ENCODE assay signal across 8 cellular contexts in the genomic region with DNA sequence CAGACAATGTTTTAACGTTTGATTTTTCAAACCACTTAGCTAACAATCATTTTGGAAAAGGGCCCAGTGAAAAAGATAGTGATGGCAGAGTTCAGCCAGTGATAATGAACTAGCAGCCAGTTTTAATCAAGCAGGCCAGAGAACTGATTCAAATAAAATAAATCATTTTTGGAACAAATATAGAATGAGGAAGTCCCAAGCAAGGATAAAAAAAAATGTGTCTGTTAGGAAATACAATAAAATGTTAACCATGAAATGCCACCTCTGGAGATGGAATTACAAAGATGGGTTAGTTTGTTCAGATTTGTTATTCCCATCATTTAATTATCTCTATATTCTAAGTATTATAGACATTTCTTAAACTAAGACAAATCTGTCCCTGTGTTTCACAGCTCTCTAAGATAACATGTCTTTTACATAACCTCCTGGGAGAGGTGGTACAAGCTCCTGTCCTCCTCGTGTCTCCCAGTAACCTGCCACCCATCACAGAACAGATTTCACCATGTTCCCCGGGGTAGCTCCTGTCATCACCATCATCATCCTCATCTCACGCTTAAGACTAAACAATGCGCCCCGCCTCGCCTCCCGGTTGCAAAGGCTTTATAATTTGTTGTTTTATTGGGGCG. TPM values are rescaled to one million over a fixed set of nuclear protein-coding genes. Genes with fewer than 3 reads are reported as not detected.
DNase-seq lines count a peak whose midpoint lies in the region; ATAC-seq and TF ChIP-seq lines count a peak whose summit lies in the region.

No MANE protein-coding gene starts in this region.

- peak overlapping the region; percentile 62 for H4K8ac ChIP-seq in trophoblast cell (ENCODE audit: low read depth, low read length)

- peak overlapping the region; percentile 26 for H4K91ac ChIP-seq in trophoblast cell (ENCODE audit: low read depth, low read length)

- H3K23ac ChIP-seq in trophoblast cell (ENCODE audit: low read length): no peak overlapping the region

- H3K27me3 Mint-ChIP-seq in Caco-2 (ENCODE audit: insufficient read depth, unreplicated experiment): peaks cover 2% of the 10 kb centered on the region
- peaks cover 2% of the 10 kb centered on the region for H3K27me3 Mint-ChIP-seq in T-helper 2 cell treated with Interferon-gamma antibody and Interleukin-4, amounts not matched to agents 5 μg/mL and 100 μg/mL, for 36 hours (ENCODE audit: low read depth)

- no peak overlapping the region for H2BK12ac ChIP-seq in trophoblast cell (ENCODE audit: low read length)

- H3K9me3 Mint-ChIP-seq in Caco-2 (ENCODE audit: unreplicated experiment): no peaks in the 10 kb centered on the region
- no peaks in the 10 kb centered on the region for H3K9me3 Mint-ChIP-seq in T-helper 2 cell treated with Interferon-gamma antibody and Interleukin-4, amounts not matched to agents 5 μg/mL and 100 μg/mL, for 36 hours

- H3K4me3 Mint-ChIP-seq in Caco-2 (ENCODE audit: unreplicated experiment): peak overlapping the region; percentile 88
- H3K4me3 Mint-ChIP-seq in T-helper 2 cell treated with Interferon-gamma antibody and Interleukin-4, amounts not matched to agents 5 μg/mL and 100 μg/mL, for 36 hours: peak overlapping the region; percentile 91

- peaks cover 6% of the 10 kb centered on the region for H3K4me1 Mint-ChIP-seq in Caco-2 (ENCODE audit: low read depth, unreplicated experiment)
- peaks cover 43% of the 10 kb centered on the region for H3K4me1 Mint-ChIP-seq in T-helper 2 cell treated with Interferon-gamma antibody and Interleukin-4, amounts not matched to agents 5 μg/mL and 100 μg/mL, for 36 hours (ENCODE audit: low read depth)

- no peak overlapping the region for H4K12ac ChIP-seq in trophoblast cell (ENCODE audit: low read depth, low read length)

- H3K18ac ChIP-seq in trophoblast cell (ENCODE audit: low read length): peak overlapping the region; percentile 85

- peak overlapping the region; percentile 84 for H3K14ac ChIP-seq in trophoblast cell (ENCODE audit: low read length)

- no peak for DNase-seq in Caco-2
- DNase-seq in HFF-Myc (ENCODE audit: extremely low read depth, low read depth): no peak
- DNase-seq in T-helper 2 cell treated with Interferon-gamma antibody and Interleukin-4, amounts not matched to agents 5 μg/mL and 100 μg/mL, for 36 hours (ENCODE audit: low spot score): no peak
- peak; percentile 5 for DNase-seq in fibroblast of peridontal ligament (ENCODE audit: extremely low read depth)
- DNase-seq in trophoblast cell: peak in 1 of 2 donors; percentile 41
- DNase-seq in activated effector memory CD4-positive, alpha-beta T cell treated with anti-CD3 and anti-CD28 coated beads, Interleukin-2, amount 50 U/mL, for 16 hours: no peak
- DNase-seq in NCI-H1694 (lab: John Stamatoyannopoulos, UW): no peak

- TF ChIP-seq CTCF in Caco-2 (IDR thresholded peaks at IDR 0.05; ENCODE audit: insufficient read depth in 1 of 2, low read depth in 1 of 2, low read length in 1 of 2, severe bottlenecking in 1 of 2, unreplicated experiment in 1 of 2): no peak
- TF ChIP-seq CTCF in HFF-Myc (IDR thresholded peaks at IDR 0.05; ENCODE audit: low read depth, low read length, missing control alignments): no peak

- no peak for ATAC-seq in GM19463 (IDR thresholded peaks at IDR 0.05; ENCODE audit: unreplicated experiment)

- BruUV-seq in Caco-2 (replicated peaks; lab: Mats Ljungman, UMichigan): TSS peak; percentile 51

- H3K79me1 ChIP-seq in trophoblast cell (ENCODE audit: low read length): peaks cover 15% of the 10 kb centered on the region

- intact Hi-C loops in Caco-2 (cut with micrococcal nuclease; ENCODE audit: unreplicated experiment): loop anchor here (1.0 kb wide), 1 partner anchor 59 kb away; no protein-coding TSS in a partner anchor

- no peaks in the 10 kb centered on the region for H3K9me3 ChIP-seq in Caco-2
- no peaks in the 10 kb centered on the region for H3K9me3 ChIP-seq in trophoblast cell (ENCODE audit: insufficient read depth, low read depth, low read length)

- H3K9ac ChIP-seq in trophoblast cell (ENCODE audit: low read length): peak overlapping the region; percentile 44

- CTCF ChIA-PET in Caco-2 (lab: Charles Lee): interaction anchor here (1.2 kb wide), 1 partner anchor 81 kb away, joined by 5 read pairs; no protein-coding TSS in a partner anchor

- H3K27ac ChIP-seq in trophoblast cell (ENCODE audit: low read depth, low read length): peak overlapping the region; percentile 71

- H2BK5ac ChIP-seq in trophoblast cell (ENCODE audit: low read depth, low read length, poor library complexity): peak overlapping the region; percentile 83

- POLR2A ChIA-PET in Caco-2 (lab: Charles Lee): no interaction called here

- H3K4me3 ChIP-seq in Caco-2 (ENCODE audit: low read depth, low read length) (peak overlapping the region; percentile 80), HFF-Myc (replicated peaks; ENCODE audit: low read depth, low read length) (peak overlapping the region; percentile 67), trophoblast cell (ENCODE audit: low read depth, low read length) (peak overlapping the region; percentile 92)

- peak overlapping the region; percentile 79 for H2AFZ ChIP-seq in trophoblast cell (ENCODE audit: insufficient read depth, low read length, poor library complexity)

- H3K79me2 ChIP-seq in trophoblast cell (ENCODE audit: control insufficient read depth, insufficient read depth, low read length, poor library complexity): peaks cover 20% of the 10 kb centered on the region

- peak overlapping the region; percentile 98 for H3K4ac ChIP-seq in trophoblast cell (ENCODE audit: low read depth, low read length)

- peak overlapping the region; percentile 85 for H3K4me2 ChIP-seq in trophoblast cell (ENCODE audit: low read length)

- H3K4me1 ChIP-seq in Caco-2: peaks cover 8% of the 10 kb centered on the region; the same call in 1 of the 2 replicates
- peaks cover 4 to 8% of the 10 kb centered on the region in 2 experiments for H3K4me1 ChIP-seq in trophoblast cell (ENCODE audit: control insufficient read depth in 1 of 2, insufficient read depth in 2 of 2, low read length in 2 of 2)

- no peak overlapping the region for H2AK5ac ChIP-seq in trophoblast cell (ENCODE audit: low read length)

- peak overlapping the region; percentile 92 for H3K27ac Mint-ChIP-seq in Caco-2 (ENCODE audit: unreplicated experiment)
- H3K27ac Mint-ChIP-seq in T-helper 2 cell treated with Interferon-gamma antibody and Interleukin-4, amounts not matched to agents 5 μg/mL and 100 μg/mL, for 36 hours: peak overlapping the region; percentile 90

- H3K27me3 ChIP-seq in Caco-2 (replicated peaks; ENCODE audit: control insufficient read depth, insufficient read depth, low read length) (no peaks in the 10 kb centered on the region; the same call in 1 of the 2 replicates), trophoblast cell (ENCODE audit: insufficient read depth, low read length) (no peaks in the 10 kb centered on the region)

- WGBS in trophoblast cell (ENCODE audit: extremely low coverage, insufficient coverage, insufficient read length): no CpG with 5 or more reads among the region's 9 CpGs

- peaks cover 9% of the 10 kb centered on the region for H3K36me3 Mint-ChIP-seq in Caco-2 (ENCODE audit: insufficient read depth, unreplicated experiment)
- H3K36me3 Mint-ChIP-seq in T-helper 2 cell treated with Interferon-gamma antibody and Interleukin-4, amounts not matched to agents 5 μg/mL and 100 μg/mL, for 36 hours (ENCODE audit: low read depth): peaks cover 5% of the 10 kb centered on the region

- no peak overlapping the region for H2BK120ac ChIP-seq in trophoblast cell (ENCODE audit: insufficient read depth, low read length, poor library complexity)

- no peaks in the 10 kb centered on the region for H3K36me3 ChIP-seq in Caco-2 (ENCODE audit: control insufficient read depth, insufficient read depth, low read length)
- no peaks in the 10 kb centered on the region for H3K36me3 ChIP-seq in trophoblast cell (ENCODE audit: control insufficient read depth in 1 of 2, insufficient read depth in 2 of 2, low read length in 2 of 2)

RNA-seq across cellular contexts. Expression of gene HERC1, which starts 1.0 kb away (rescaled TPM):
- 34.7 and 44.6 TPM in 2 replicates for total RNA-seq in Caco-2 (2022)
- polyA plus RNA-seq in trophoblast cell (2013): 29.8 and 34.2 TPM in 2 replicates
